In the genomic region with DNA sequence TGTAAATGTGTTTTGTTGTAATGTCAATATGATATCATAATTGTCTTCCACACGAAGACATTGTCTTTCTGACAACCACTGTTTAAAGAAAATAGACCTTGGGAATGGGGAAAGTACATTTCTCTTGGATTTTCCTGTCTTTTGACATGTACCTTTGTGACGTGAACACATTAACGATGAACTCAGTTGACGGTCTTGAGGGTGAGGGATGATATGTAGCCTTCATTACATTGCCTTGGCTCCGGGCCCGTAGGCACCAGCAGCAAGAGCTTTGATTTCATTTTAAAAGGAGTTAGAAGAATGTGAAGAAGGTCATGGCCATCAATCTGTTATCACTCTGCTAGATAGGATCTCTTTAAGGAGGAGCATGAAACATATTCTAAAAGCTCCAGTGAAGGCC, we compare ENCODE assay signal across 1 cellular context.
TF ChIP-seq lines count a peak whose summit lies in the region.

No MANE protein-coding gene starts in this region.

TF ChIP-seq in neural cell, 6 proteins besides CTCF, POLR2A, EP300 and RAD21 (continued from another document):
- peak; percentile 92 for TF ChIP-seq REST (IDR thresholded peaks at IDR 0.05; ENCODE audit: borderline replicate concordance)
- no peak for TF ChIP-seq TAF1 (IDR thresholded peaks at IDR 0.05; ENCODE audit: low read depth)
- TF ChIP-seq EZH2 (IDR thresholded peaks at IDR 0.05; ENCODE audit: borderline replicate concordance, insufficient read depth, low read length, poor library complexity, severe bottlenecking) = no peak
